Comparison of ENCODE assay signal across 9 cellular contexts in the genomic region with DNA sequence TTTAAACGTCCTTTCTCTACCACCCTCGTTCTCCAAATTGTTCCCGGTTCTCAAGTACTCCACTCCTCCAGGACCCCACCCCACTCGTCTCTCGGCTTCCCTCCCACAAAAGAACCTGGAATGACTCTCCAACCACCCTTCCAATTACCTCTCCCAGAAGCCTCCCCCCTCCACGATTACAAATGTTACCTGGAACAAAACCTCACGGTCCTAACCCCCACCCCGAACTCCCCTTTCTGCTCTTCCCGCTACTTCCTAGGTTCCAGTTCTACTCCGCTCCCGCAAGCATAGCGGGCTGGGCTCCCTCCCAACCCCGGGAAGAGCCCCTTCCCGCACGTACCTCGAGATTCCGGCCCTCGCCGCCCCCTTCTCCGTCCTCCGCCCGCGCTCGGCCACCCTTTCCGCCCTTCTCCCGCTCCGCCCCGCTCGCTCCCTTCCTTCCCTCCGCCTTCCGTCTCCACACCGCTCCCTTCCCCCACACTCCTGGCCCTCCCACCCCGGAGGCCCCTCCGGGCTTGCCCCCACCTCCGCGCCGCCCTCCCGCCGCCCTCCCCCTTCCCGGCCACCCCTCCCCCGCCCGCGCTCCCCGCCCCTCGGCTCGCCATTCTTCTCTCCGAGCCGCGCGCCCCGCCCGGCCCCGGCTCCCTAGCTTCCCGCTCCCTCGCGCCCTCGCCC. TPM values are rescaled to one million over a fixed set of nuclear protein-coding genes. Genes with fewer than 3 reads are reported as not detected.
DNase-seq lines count a peak whose midpoint lies in the region; ATAC-seq, FAIRE-seq and TF ChIP-seq lines count a peak whose summit lies in the region.
"Had no signal": no experiment of that assay in that cellular context is flagged by ENCODE, and none has a peak within 500 bp of the region (broad histone marks: within the 10 kb centered on the region; RNA-seq: fewer than 3 reads in every experiment).

No MANE protein-coding gene starts in this region.

- H3K9me3 ChIP-seq in HepG2 (ENCODE audit: low read length) = no peaks in the 10 kb centered on the region

- no TSS peak for BruUV-seq in HepG2 (replicated peaks; lab: Mats Ljungman, UMichigan)

- TF ChIP-seq RAD21 in HepG2 (CRISPR knock-in tag; IDR thresholded peaks at IDR 0.05) = peak; percentile 20; the same call in 1 of the 2 replicates

- POLR2A ChIA-PET in HepG2 (lab: Yijun Ruan, JAX) = interaction anchor here (0.6 to 1.6 kb wide), 6 partner anchors 18 to 288 kb away, joined by 3 to 11 read pairs (median 3); partner anchors contain the start of gene SNTB2

- no peaks in the 10 kb centered on the region; a peak in 1 of 5 replicates for H3K27me3 ChIP-seq in HepG2 (ENCODE audit: control insufficient read depth in 1 of 2, insufficient read depth in 2 of 2, low read length in 2 of 2)

- TF ChIP-seq EP300 in HepG2 (IDR thresholded peaks at IDR 0.05; ENCODE audit: low read depth in 2 of 2, low read length in 2 of 2) = peak in 1 of 2 experiments; percentile 11; a peak in 1 of 4 replicates
- no peak for TF ChIP-seq EP300 in HepG2 (CRISPR knock-in tag; IDR thresholded peaks at IDR 0.05; ENCODE audit: borderline replicate concordance)

- H3K4me3 ChIP-seq in coronary artery = peak overlapping the region; percentile 98
- peak overlapping the region; percentile 87 to 98 (median 91) for H3K4me3 ChIP-seq in HepG2 (replicated peaks in 1 of 3; ENCODE audit: insufficient read depth in 1 of 3, low read depth in 2 of 3, low read length in 3 of 3)

- H3K4me1 ChIP-seq in HepG2 (ENCODE audit: insufficient read depth, low read length) = peaks cover 50% of the 10 kb centered on the region

- H3K36me3 ChIP-seq in HepG2 (replicated peaks in 1 of 2; ENCODE audit: control insufficient read depth in 1 of 2, insufficient read depth in 2 of 2, low read length in 2 of 2) = peaks cover under 1 to 21% of the 10 kb centered on the region in 2 experiments; a peak in 4 of 5 replicates

- intact Hi-C loops in HepG2 (cut with micrococcal nuclease; ENCODE audit: unreplicated experiment) = loop anchor here (10.0 kb wide), 1 partner anchor 607 kb away; no protein-coding TSS in a partner anchor

- peak in 1 of 2 experiments; percentile 68; a peak in 3 of 4 replicates for TF ChIP-seq POLR2A in HepG2 (IDR thresholded peaks at IDR 0.05; ENCODE audit: insufficient read depth in 1 of 2, low read depth in 2 of 2, low read length in 2 of 2)

- in situ Hi-C loops in HepG2 (cut with HindIII; ENCODE audit: extremely low pct_ligation_motif_present, low pct_unique_long_range_greater_than_20kb) = no loop called here

- CTCF ChIA-PET in HepG2 (lab: Yijun Ruan, JAX; ENCODE audit: low intra/inter-chr PET ratio, low total read pairs) = no interaction called here

- H3K27ac ChIP-seq in coronary artery (peak overlapping the region; percentile 76 to 97), HepG2 (ENCODE audit: extremely low read length, insufficient read depth, low read length) (peak overlapping the region; percentile 97)

- peaks cover 71% of the 10 kb centered on the region for H3K79me2 ChIP-seq in HepG2 (ENCODE audit: insufficient read depth, low read length)

- 1% methylated on average over 57 of the region's 57 CpGs for WGBS in HepG2 (ENCODE audit: low lambda C conversion rate)

- H3K4me2 ChIP-seq in HepG2 (ENCODE audit: low read depth, low read length) = peak overlapping the region; percentile 83

- FAIRE-seq in HepG2 (lab: Jason Lieb, UNC) = no peak
- FAIRE-seq: G401.6 had no signal

- peak; percentile 33 for ATAC-seq in HG02981 (IDR thresholded peaks at IDR 0.05; ENCODE audit: unreplicated experiment)
- ATAC-seq in HepG2 = peak; percentile 76

- H4K20me1 ChIP-seq in HepG2 (ENCODE audit: insufficient read depth, low read length) = 0 out of 2 replicates have a peak, but pooled peaks cover 3% of the 10 kb centered on the region

- TF ChIP-seq CTCF in coronary artery (IDR thresholded peaks at IDR 0.05) (no peak), HepG2 (CRISPR knock-in tag; IDR thresholded peaks at IDR 0.05) (no peak)

- H3K9ac ChIP-seq in HepG2 (ENCODE audit: insufficient read depth, low read depth, low read length) = peak overlapping the region; percentile 99

- DNase-seq in NCI-H2081 (lab: John Stamatoyannopoulos, UW) (peak; percentile 58 to 71), NCI-H2081 treated with DMSO at 0.1 percent for 48 hours (lab: John Stamatoyannopoulos, UW) (no peak), NCI-H2171 treated with DMSO at 0.1 percent for 48 hours (lab: John Stamatoyannopoulos, UW) (peak; percentile 86), coronary artery (ENCODE audit: low spot score) (peak; percentile 84), HepG2 (ENCODE audit: low spot score) (peak; percentile 79)
- peak; percentile 65 to 75 for DNase-seq in activated CD4-positive, alpha-beta T cell treated with anti-CD3 and anti-CD28 coated beads for 24 hours (ENCODE audit: low read depth in 2 of 2)
- DNase-seq in stimulated activated CD4-positive, alpha-beta T cell treated with anti-CD3 and anti-CD28 coated beads, Interleukin-2, amount 100 ng/mL, for 48 hours = peak; percentile 64 to 67

- no peak overlapping the region for H2AFZ ChIP-seq in HepG2 (ENCODE audit: low read length)

RNA-seq across cellular contexts. Expression of gene CHTF8, which starts 0.5 kb away (rescaled TPM):
- 37.2 and 64.1 TPM in 2 replicates for total RNA-seq in HepG2 (2016; rRNA removed; fragmentation: Illumina TruSeq; extraction: Trizol)
- 15.9 and 16.0 TPM in 2 replicates for total RNA-seq in HepG2 (2016; cell fraction: cytosol; rRNA removed; fragmentation: Illumina TruSeq; extraction: Trizol; ENCODE audit: low read depth)
- 45.2 and 61.3 TPM in 2 replicates for total RNA-seq in HepG2 (2016; cell fraction: insoluble cytoplasmic fraction; rRNA removed; fragmentation: Illumina TruSeq; extraction: Trizol)
- 36.4 and 42.2 TPM in 2 replicates for total RNA-seq in HepG2 (2016; cell fraction: membrane; rRNA removed; fragmentation: Illumina TruSeq; extraction: Trizol)
- total RNA-seq in HepG2 (2016; cell fraction: nucleus; rRNA removed; fragmentation: Illumina TruSeq; extraction: Trizol) = 25.4 and 28.1 TPM in 2 replicates
- polyA plus RNA-seq in HepG2 (2011; rRNA removed) = 67.5 and 74.3 TPM in 2 replicates
- 71.6 and 77.6 TPM in 2 replicates for polyA plus RNA-seq in HepG2 (2011; cell fraction: cytosol; rRNA removed)
- 34.1 and 36.4 TPM in 2 replicates for polyA plus RNA-seq in HepG2 (2011; cell fraction: nucleus; rRNA removed)
- polyA plus RNA-seq in HepG2 (2012) = 47.0 and 51.3 TPM in 2 replicates
- polyA plus RNA-seq in HepG2 (2016; cell fraction: cytosol; fragmentation: Illumina TruSeq; extraction: Trizol; ENCODE audit: low read depth) = 18.3 and 28.8 TPM in 2 replicates
- polyA plus RNA-seq in HepG2 (2016; cell fraction: insoluble cytoplasmic fraction; fragmentation: Illumina TruSeq; extraction: Trizol; ENCODE audit: low read depth) = 123 and 124 TPM in 2 replicates
- 44.9 and 57.1 TPM in 2 replicates for polyA plus RNA-seq in HepG2 (2016; cell fraction: membrane; fragmentation: Illumina TruSeq; extraction: Trizol; ENCODE audit: low read depth)
- polyA plus RNA-seq in HepG2 (2016; cell fraction: nucleus; fragmentation: Illumina TruSeq; extraction: Trizol; ENCODE audit: insufficient read depth, low read depth) = 55.2 and 67.8 TPM in 2 replicates
- polyA minus RNA-seq in HepG2 (2011; rRNA and poly(A)+ RNA removed; ENCODE audit: low replicate concordance) = 127 and 272 TPM in 2 replicates
- polyA minus RNA-seq in HepG2 (2011; cell fraction: cytosol; rRNA and poly(A)+ RNA removed) = 48.2 and 50.4 TPM in 2 replicates
- 17.3 and 20.1 TPM in 2 replicates for polyA minus RNA-seq in HepG2 (2011; cell fraction: nucleus; rRNA and poly(A)+ RNA removed)

RNA-seq across cellular contexts. Expression of gene UTP4, which starts 0.6 kb away (rescaled TPM):
- 30.0 and 57.1 TPM in 2 replicates for total RNA-seq in HepG2 (2016; rRNA removed; fragmentation: Illumina TruSeq; extraction: Trizol)
- total RNA-seq in HepG2 (2016; cell fraction: cytosol; rRNA removed; fragmentation: Illumina TruSeq; extraction: Trizol; ENCODE audit: low read depth) = 37.9 and 40.6 TPM in 2 replicates
- 26.3 and 63.5 TPM in 2 replicates for total RNA-seq in HepG2 (2016; cell fraction: insoluble cytoplasmic fraction; rRNA removed; fragmentation: Illumina TruSeq; extraction: Trizol)
- 33.1 and 34.6 TPM in 2 replicates for total RNA-seq in HepG2 (2016; cell fraction: membrane; rRNA removed; fragmentation: Illumina TruSeq; extraction: Trizol)
- total RNA-seq in HepG2 (2016; cell fraction: nucleus; rRNA removed; fragmentation: Illumina TruSeq; extraction: Trizol) = 37.9 and 38.1 TPM in 2 replicates
- 85.8 and 91.2 TPM in 2 replicates for polyA plus RNA-seq in HepG2 (2011; rRNA removed)
- polyA plus RNA-seq in HepG2 (2011; cell fraction: cytosol; rRNA removed) = 70.4 and 88.9 TPM in 2 replicates
- polyA plus RNA-seq in HepG2 (2011; cell fraction: nucleus; rRNA removed) = 58.2 and 63.9 TPM in 2 replicates
- polyA plus RNA-seq in HepG2 (2012) = 65.9 and 68.1 TPM in 2 replicates
- polyA plus RNA-seq in HepG2 (2016; cell fraction: cytosol; fragmentation: Illumina TruSeq; extraction: Trizol; ENCODE audit: low read depth) = 21.9 and 27.0 TPM in 2 replicates
- polyA plus RNA-seq in HepG2 (2016; cell fraction: insoluble cytoplasmic fraction; fragmentation: Illumina TruSeq; extraction: Trizol; ENCODE audit: low read depth) = 119 and 121 TPM in 2 replicates
- 30.9 and 36.3 TPM in 2 replicates for polyA plus RNA-seq in HepG2 (2016; cell fraction: membrane; fragmentation: Illumina TruSeq; extraction: Trizol; ENCODE audit: low read depth)
- 71.6 and 78.5 TPM in 2 replicates for polyA plus RNA-seq in HepG2 (2016; cell fraction: nucleus; fragmentation: Illumina TruSeq; extraction: Trizol; ENCODE audit: insufficient read depth, low read depth)
- 126 and 208 TPM in 2 replicates for polyA minus RNA-seq in HepG2 (2011; rRNA and poly(A)+ RNA removed; ENCODE audit: low replicate concordance)
- polyA minus RNA-seq in HepG2 (2011; cell fraction: cytosol; rRNA and poly(A)+ RNA removed) = 51.0 and 51.2 TPM in 2 replicates
- polyA minus RNA-seq in HepG2 (2011; cell fraction: nucleus; rRNA and poly(A)+ RNA removed) = 59.6 and 65.4 TPM in 2 replicates

RNA-seq across cellular contexts. Expression of gene HAS3, which starts 26.4 kb away (rescaled TPM):
- total RNA-seq in HepG2 (2016; rRNA removed; fragmentation: Illumina TruSeq; extraction: Trizol) = 0.04 TPM in 1 of 2 replicates, not detected in the other
- total RNA-seq in HepG2 (2016; cell fraction: cytosol; rRNA removed; fragmentation: Illumina TruSeq; extraction: Trizol; ENCODE audit: low read depth) = 0.09 TPM in 1 of 2 replicates, not detected in the other
- total RNA-seq in HepG2 (2016; cell fraction: insoluble cytoplasmic fraction; rRNA removed; fragmentation: Illumina TruSeq; extraction: Trizol) = 0.13 and 0.36 TPM in 2 replicates
- total RNA-seq in HepG2 (2016; cell fraction: membrane; rRNA removed; fragmentation: Illumina TruSeq; extraction: Trizol) = 0.14 and 0.19 TPM in 2 replicates
- total RNA-seq in HepG2 (2016; cell fraction: nucleus; rRNA removed; fragmentation: Illumina TruSeq; extraction: Trizol) = 0.19 and 0.22 TPM in 2 replicates
- polyA plus RNA-seq in HepG2 (2011; rRNA removed) = 0.30 and 0.64 TPM in 2 replicates
- 0.28 and 0.32 TPM in 2 replicates for polyA plus RNA-seq in HepG2 (2011; cell fraction: cytosol; rRNA removed)
- polyA plus RNA-seq in HepG2 (2011; cell fraction: nucleus; rRNA removed) = 1.3 and 1.4 TPM in 2 replicates
- 0.47 and 0.52 TPM in 2 replicates for polyA plus RNA-seq in HepG2 (2012)
- polyA plus RNA-seq in HepG2 (2016; cell fraction: cytosol; fragmentation: Illumina TruSeq; extraction: Trizol; ENCODE audit: low read depth) = 0.10 TPM in 1 of 2 replicates, not detected in the other
- polyA plus RNA-seq in HepG2 (2016; cell fraction: insoluble cytoplasmic fraction; fragmentation: Illumina TruSeq; extraction: Trizol; ENCODE audit: low read depth) = 0.09 and 0.12 TPM in 2 replicates
- 0.08 and 0.29 TPM in 2 replicates for polyA plus RNA-seq in HepG2 (2016; cell fraction: membrane; fragmentation: Illumina TruSeq; extraction: Trizol; ENCODE audit: low read depth)
- 0.79 and 0.96 TPM in 2 replicates for polyA plus RNA-seq in HepG2 (2016; cell fraction: nucleus; fragmentation: Illumina TruSeq; extraction: Trizol; ENCODE audit: insufficient read depth, low read depth)
- 1.4 and 2.2 TPM in 2 replicates for polyA minus RNA-seq in HepG2 (2011; rRNA and poly(A)+ RNA removed; ENCODE audit: low replicate concordance)
- 0.30 TPM in 1 of 2 replicates, not detected in the other for polyA minus RNA-seq in HepG2 (2011; cell fraction: cytosol; rRNA and poly(A)+ RNA removed)
- polyA minus RNA-seq in HepG2 (2011; cell fraction: nucleus; rRNA and poly(A)+ RNA removed) = 0.99 and 1.4 TPM in 2 replicates

RNA-seq across cellular contexts. Expression of gene SNTB2, which starts 55.1 kb away (rescaled TPM):
- total RNA-seq in HepG2 (2016; rRNA removed; fragmentation: Illumina TruSeq; extraction: Trizol) = 19.2 and 22.9 TPM in 2 replicates
- 16.6 and 21.3 TPM in 2 replicates for total RNA-seq in HepG2 (2016; cell fraction: cytosol; rRNA removed; fragmentation: Illumina TruSeq; extraction: Trizol; ENCODE audit: low read depth)
- 18.5 and 22.3 TPM in 2 replicates for total RNA-seq in HepG2 (2016; cell fraction: insoluble cytoplasmic fraction; rRNA removed; fragmentation: Illumina TruSeq; extraction: Trizol)
- total RNA-seq in HepG2 (2016; cell fraction: membrane; rRNA removed; fragmentation: Illumina TruSeq; extraction: Trizol) = 8.3 and 10.7 TPM in 2 replicates
- 14.9 and 15.5 TPM in 2 replicates for total RNA-seq in HepG2 (2016; cell fraction: nucleus; rRNA removed; fragmentation: Illumina TruSeq; extraction: Trizol)
- 11.5 and 12.5 TPM in 2 replicates for polyA plus RNA-seq in HepG2 (2011; rRNA removed)
- polyA plus RNA-seq in HepG2 (2011; cell fraction: cytosol; rRNA removed) = 6.3 and 6.6 TPM in 2 replicates
- 13.3 and 14.0 TPM in 2 replicates for polyA plus RNA-seq in HepG2 (2011; cell fraction: nucleus; rRNA removed)
- 4.2 and 4.3 TPM in 2 replicates for polyA plus RNA-seq in HepG2 (2012)
- polyA plus RNA-seq in HepG2 (2016; cell fraction: cytosol; fragmentation: Illumina TruSeq; extraction: Trizol; ENCODE audit: low read depth) = 0.48 and 0.66 TPM in 2 replicates
- 12.2 and 12.7 TPM in 2 replicates for polyA plus RNA-seq in HepG2 (2016; cell fraction: insoluble cytoplasmic fraction; fragmentation: Illumina TruSeq; extraction: Trizol; ENCODE audit: low read depth)
- polyA plus RNA-seq in HepG2 (2016; cell fraction: membrane; fragmentation: Illumina TruSeq; extraction: Trizol; ENCODE audit: low read depth) = 1.6 and 2.4 TPM in 2 replicates
- 13.2 and 17.9 TPM in 2 replicates for polyA plus RNA-seq in HepG2 (2016; cell fraction: nucleus; fragmentation: Illumina TruSeq; extraction: Trizol; ENCODE audit: insufficient read depth, low read depth)
- 48.4 and 58.6 TPM in 2 replicates for polyA minus RNA-seq in HepG2 (2011; rRNA and poly(A)+ RNA removed; ENCODE audit: low replicate concordance)
- 22.5 and 31.2 TPM in 2 replicates for polyA minus RNA-seq in HepG2 (2011; cell fraction: cytosol; rRNA and poly(A)+ RNA removed)
- polyA minus RNA-seq in HepG2 (2011; cell fraction: nucleus; rRNA and poly(A)+ RNA removed) = 22.8 and 29.5 TPM in 2 replicates
